ENCODE assay signal across 8 cellular contexts in genomic region chr5:146048994-146049703, GRCh38. TPM values are rescaled to one million over a fixed set of nuclear protein-coding genes. Genes with fewer than 3 reads are reported as not detected.
DNase-seq lines count a peak whose midpoint lies in the region; ATAC-seq and TF ChIP-seq lines count a peak whose summit lies in the region.

No MANE protein-coding gene starts in this region.

- POLR2A ChIA-PET in activated CD4-positive, alpha-beta T cell treated with anti-CD3 and anti-CD28 coated beads for 36 hours (lab: Charles Lee) = no interaction called here

- no peak overlapping the region for H3K27ac Mint-ChIP-seq in activated CD4-positive, alpha-beta T cell treated with anti-CD3 and anti-CD28 coated beads for 36 hours
- H3K27ac Mint-ChIP-seq in activated T-helper 17 cell treated with anti-CD3 and anti-CD28 coated beads, Interleukin-2, amount 50 U/mL, for 72 hours = no peak overlapping the region

- peaks cover 9% of the 10 kb centered on the region for H3K27me3 Mint-ChIP-seq in activated CD4-positive, alpha-beta T cell treated with anti-CD3 and anti-CD28 coated beads for 36 hours
- peaks cover 12% of the 10 kb centered on the region for H3K27me3 Mint-ChIP-seq in activated T-helper 17 cell treated with anti-CD3 and anti-CD28 coated beads, Interleukin-2, amount 50 U/mL, for 72 hours

- intact Hi-C loops in activated CD4-positive, alpha-beta T cell treated with anti-CD3 and anti-CD28 coated beads for 36 hours (cut with DNase I, micrococcal nuclease) = loop anchor here (1.0 to 10.0 kb wide), 5 partner anchors 194 to 1844 kb away; no protein-coding TSS in a partner anchor

- H3K4me1 Mint-ChIP-seq in activated CD4-positive, alpha-beta T cell treated with anti-CD3 and anti-CD28 coated beads for 36 hours = no peaks in the 10 kb centered on the region
- H3K4me1 Mint-ChIP-seq in activated T-helper 17 cell treated with anti-CD3 and anti-CD28 coated beads, Interleukin-2, amount 50 U/mL, for 72 hours = no peaks in the 10 kb centered on the region

- H3K4me3 Mint-ChIP-seq in activated CD4-positive, alpha-beta T cell treated with anti-CD3 and anti-CD28 coated beads for 36 hours = no peak overlapping the region
- no peak overlapping the region for H3K4me3 Mint-ChIP-seq in activated T-helper 17 cell treated with anti-CD3 and anti-CD28 coated beads, Interleukin-2, amount 50 U/mL, for 72 hours

- H3K4me3 ChIP-seq in LNCaP clone FGC (ENCODE audit: low read depth, low read length) = no peak overlapping the region

- ATAC-seq in activated CD4-positive, alpha-beta T cell treated with anti-CD3 and anti-CD28 coated beads for 36 hours = no peak
- ATAC-seq in GM18502 (IDR thresholded peaks at IDR 0.05; ENCODE audit: poor library complexity, unreplicated experiment) = no peak
- ATAC-seq in activated T-helper 17 cell treated with anti-CD3 and anti-CD28 coated beads, Interleukin-2, amount 50 U/mL, for 72 hours (replicated peaks) = no peak

- H3K9me3 Mint-ChIP-seq in activated CD4-positive, alpha-beta T cell treated with anti-CD3 and anti-CD28 coated beads for 36 hours (ENCODE audit: low read depth) = no peaks in the 10 kb centered on the region
- H3K9me3 Mint-ChIP-seq in activated T-helper 17 cell treated with anti-CD3 and anti-CD28 coated beads, Interleukin-2, amount 50 U/mL, for 72 hours = no peaks in the 10 kb centered on the region

- TF ChIP-seq CTCF in LNCaP clone FGC (IDR thresholded peaks at IDR 0.05; ENCODE audit: control insufficient read depth, extremely low read depth, insufficient read depth) = peak; percentile 88

- no peaks in the 10 kb centered on the region for H3K36me3 Mint-ChIP-seq in activated CD4-positive, alpha-beta T cell treated with anti-CD3 and anti-CD28 coated beads for 36 hours (ENCODE audit: low read depth)
- H3K36me3 Mint-ChIP-seq in activated T-helper 17 cell treated with anti-CD3 and anti-CD28 coated beads, Interleukin-2, amount 50 U/mL, for 72 hours (ENCODE audit: low read depth) = no peaks in the 10 kb centered on the region

- DNase-seq in activated CD4-positive, alpha-beta T cell treated with anti-CD3 and anti-CD28 coated beads for 36 hours = peak; percentile 58
- no peak for DNase-seq in activated CD4-positive, alpha-beta T cell treated with anti-CD3 and anti-CD28 coated beads for 1 hour
- DNase-seq in LNCaP clone FGC (ENCODE audit: low read depth) (peak; percentile 25), RKO (ENCODE audit: low spot score) (peak; percentile 65), epidermal melanocyte (ENCODE audit: insufficient read length, low spot score) (peak; percentile 73), mucosa of gallbladder (ENCODE audit: low spot score) (peak; percentile 64)

- CTCF ChIA-PET in activated CD4-positive, alpha-beta T cell treated with anti-CD3 and anti-CD28 coated beads for 36 hours (lab: Charles Lee) = interaction anchor here (0.6 to 1.3 kb wide), 3 partner anchors 60 to 351 kb away, joined by 3 read pairs; no protein-coding TSS in a partner anchor

RNA-seq across cellular contexts. Expression of gene PLAC8L1, which starts 56.2 kb away (rescaled TPM):
- total RNA-seq in activated CD4-positive, alpha-beta T cell treated with anti-CD3 and anti-CD28 coated beads for 36 hours = under 1 TPM in 1 of 2 experiments, not detected in 1; 0.30 TPM
- total RNA-seq in mucosa of gallbladder = not detected
- under 1 TPM; 0.45 to 0.69 TPM for total RNA-seq in activated T-helper 17 cell treated with anti-CD3 and anti-CD28 coated beads, Interleukin-2, amount 50 U/mL, for 72 hours
